8 cellular contexts compared by ENCODE assay signal in genomic region chr22:31753005-31753633, GRCh38. TPM values are rescaled to one million over a fixed set of nuclear protein-coding genes. Genes with fewer than 3 reads are reported as not detected.
A peak's percentile ranks its signal among the peaks of the same experiment; 100 is the strongest.
DNase-seq lines count a peak whose midpoint lies in the region; ATAC-seq and TF ChIP-seq lines count a peak whose summit lies in the region.

No MANE protein-coding gene starts in this region.

- H3K27ac ChIP-seq in CD8-positive, alpha-beta T cell (ENCODE audit: low read depth, low read length), result peak overlapping the region; percentile 77
- peak overlapping the region; percentile 92 to 95 (median 95) for H3K27ac ChIP-seq in esophagus muscularis mucosa (replicated peaks in 1 of 4)

- H3K27me3 ChIP-seq in CD8-positive, alpha-beta T cell (ENCODE audit: insufficient read depth, low read length), result no peaks in the 10 kb centered on the region
- H3K27me3 ChIP-seq in esophagus muscularis mucosa, result no peaks in the 10 kb centered on the region

- peak overlapping the region; percentile 93 for H3K4me3 Mint-ChIP-seq in CD8-positive, alpha-beta T cell
- H3K4me3 Mint-ChIP-seq in activated B cell treated with CpG ODN at 0.5 μM for 24 hours (peak overlapping the region; percentile 94), natural killer cell (peak overlapping the region; percentile 85)

- no peak for ATAC-seq in CD8-positive, alpha-beta T cell
- ATAC-seq in GM19467 (IDR thresholded peaks at IDR 0.05; ENCODE audit: unreplicated experiment) (peak; percentile 6), activated B cell treated with CpG ODN at 0.5 μM for 24 hours (ENCODE audit: low read depth) (peak; percentile 15), natural killer cell (peak in 2 of 3 donors; percentile 16 to 32), HG02571 (IDR thresholded peaks at IDR 0.05; ENCODE audit: unreplicated experiment) (no peak)

- POLR2A ChIA-PET in CD8-positive, alpha-beta T cell (lab: Charles Lee), result interaction anchor here (1.2 to 1.5 kb wide), 2 partner anchors 76 to 91 kb away, joined by 8 to 14 read pairs; partner anchors contain the start of gene PISD
- POLR2A ChIA-PET in activated B cell treated with CpG ODN at 0.5 μM for 24 hours (lab: Charles Lee), result interaction anchor here (0.6 to 2.7 kb wide), 16 partner anchors 15 to 721 kb away, joined by 3 to 16 read pairs (median 4); partner anchors contain the start of genes FBXO7, PIK3IP1 and PISD

- H3K4me3 ChIP-seq in CD8-positive, alpha-beta T cell (ENCODE audit: low read depth, low read length), result peak overlapping the region; percentile 70
- peak overlapping the region; percentile 82 for H3K4me3 ChIP-seq in LNCaP clone FGC (ENCODE audit: low read depth, low read length)
- peak overlapping the region; percentile 78 to 96 (median 91) for H3K4me3 ChIP-seq in esophagus muscularis mucosa

- CTCF ChIA-PET in CD8-positive, alpha-beta T cell (lab: Charles Lee), result interaction anchor here (0.7 to 1.6 kb wide), 3 partner anchors 9 to 194 kb away, joined by 3 to 4 read pairs (median 4); no protein-coding TSS in a partner anchor
- CTCF ChIA-PET in activated B cell treated with CpG ODN at 0.5 μM for 24 hours (lab: Charles Lee), result interaction anchor here (0.6 to 1.3 kb wide), 2 partner anchors 78 to 88 kb away, joined by 3 to 5 read pairs; no protein-coding TSS in a partner anchor

- H3K27ac Mint-ChIP-seq in CD8-positive, alpha-beta T cell, result peak overlapping the region; percentile 100
- H3K27ac Mint-ChIP-seq in activated B cell treated with CpG ODN at 0.5 μM for 24 hours (peak overlapping the region; percentile 100), natural killer cell (peak overlapping the region; percentile 94 to 97)

- under 1% methylated on average over 15 of the region's 20 CpGs for WGBS in esophagus muscularis mucosa

- peak in 3 of 7 experiments; percentile 7 to 53 (median 18) for DNase-seq in CD8-positive, alpha-beta T cell
- DNase-seq in LNCaP clone FGC (ENCODE audit: low read depth) (no peak), activated B cell treated with CpG ODN at 0.5 μM for 24 hours (no peak), esophagus muscularis mucosa (ENCODE audit: extremely low spot score) (no peak), natural killer cell (peak; percentile 24), activated gamma-delta T cell treated with Interleukin-2 at 50 U/mL for 16 hours (no peak)

- TF ChIP-seq POLR2A in esophagus muscularis mucosa (IDR thresholded peaks at IDR 0.05; ENCODE audit: low read depth), result no peak

- H3K36me3 ChIP-seq in CD8-positive, alpha-beta T cell (ENCODE audit: insufficient read depth, low read length), result no peaks in the 10 kb centered on the region
- H3K36me3 ChIP-seq in esophagus muscularis mucosa, result peaks cover 0 to 10% (median 6%) of the 10 kb centered on the region in 4 donors

- peaks cover 37% of the 10 kb centered on the region for H3K4me1 ChIP-seq in CD8-positive, alpha-beta T cell (ENCODE audit: insufficient read depth, low read length)
- peaks cover 44 to 54% (median 50%) of the 10 kb centered on the region in 4 donors for H3K4me1 ChIP-seq in esophagus muscularis mucosa

- H3K9me3 Mint-ChIP-seq in CD8-positive, alpha-beta T cell, result no peaks in the 10 kb centered on the region
- no peaks in the 10 kb centered on the region for H3K9me3 Mint-ChIP-seq in activated B cell treated with CpG ODN at 0.5 μM for 24 hours
- H3K9me3 Mint-ChIP-seq in natural killer cell, result no peaks in the 10 kb centered on the region

- no peak for TF ChIP-seq CTCF in CD8-positive, alpha-beta T cell (IDR thresholded peaks at IDR 0.05)
- TF ChIP-seq CTCF in LNCaP clone FGC (IDR thresholded peaks at IDR 0.05; ENCODE audit: control insufficient read depth, extremely low read depth, insufficient read depth) (no peak), activated B cell treated with CpG ODN at 0.5 μM for 24 hours (IDR thresholded peaks at IDR 0.05) (no peak), esophagus muscularis mucosa (IDR thresholded peaks at IDR 0.05) (no peak), natural killer cell (IDR thresholded peaks at IDR 0.05) (no peak)

- TF ChIP-seq EP300 in esophagus muscularis mucosa (IDR thresholded peaks at IDR 0.05), result no peak

- H3K4me1 Mint-ChIP-seq in CD8-positive, alpha-beta T cell (ENCODE audit: low read depth), result peaks cover 45% of the 10 kb centered on the region
- H3K4me1 Mint-ChIP-seq in activated B cell treated with CpG ODN at 0.5 μM for 24 hours, result peaks cover 52% of the 10 kb centered on the region
- H3K4me1 Mint-ChIP-seq in natural killer cell, result peaks cover 45 to 55% of the 10 kb centered on the region in 2 donors

- no peaks in the 10 kb centered on the region for H3K27me3 Mint-ChIP-seq in CD8-positive, alpha-beta T cell (ENCODE audit: low read depth)
- H3K27me3 Mint-ChIP-seq in activated B cell treated with CpG ODN at 0.5 μM for 24 hours (no peaks in the 10 kb centered on the region), natural killer cell (ENCODE audit: low read depth in 2 of 2) (no peaks in the 10 kb centered on the region)

- peaks cover 10% of the 10 kb centered on the region for H3K36me3 Mint-ChIP-seq in CD8-positive, alpha-beta T cell
- H3K36me3 Mint-ChIP-seq in activated B cell treated with CpG ODN at 0.5 μM for 24 hours (ENCODE audit: low read depth) (peaks cover 16% of the 10 kb centered on the region), natural killer cell (no peaks in the 10 kb centered on the region)

- intact Hi-C loops in CD8-positive, alpha-beta T cell (cut with DNase I, micrococcal nuclease), result loop anchor here (2.0 to 10.0 kb wide), 13 partner anchors 189 to 1986 kb away; partner anchors contain the start of genes PIK3IP1 (in 2 of the 2), RTCB (in 2 of the 2), SELENOM (in 2 of the 2) and LIMK2 (in 1 of the 2)
- intact Hi-C loops in activated B cell treated with CpG ODN at 0.5 μM for 24 hours (cut with micrococcal nuclease), result loop anchor here (1.0 to 10.0 kb wide), 5 partner anchors 123 to 786 kb away; partner anchors contain the start of genes FBXO7, MORC2, RTCB and TUG1
- intact Hi-C loops in esophagus muscularis mucosa (cut with DNase I), result loop anchor here (10.0 kb wide), 1 partner anchor 192 kb away; the partner anchor contains the start of gene YWHAH
- intact Hi-C loops in natural killer cell (cut with micrococcal nuclease), result loop anchor here (2.0 to 5.0 kb wide), 2 partner anchors 194 to 256 kb away; partner anchors contain the start of gene SFI1

- H3K9me3 ChIP-seq in CD8-positive, alpha-beta T cell (ENCODE audit: low read length), result no peaks in the 10 kb centered on the region
- no peaks in the 10 kb centered on the region for H3K9me3 ChIP-seq in esophagus muscularis mucosa

RNA-seq across cellular contexts. Expression of gene DEPDC5, which starts 0.7 kb away (rescaled TPM):
- total RNA-seq in CD8-positive, alpha-beta T cell, result 10 to 100 TPM; 31.8 to 34.3 TPM
- 68.4 and 79.1 TPM in 2 replicates for total RNA-seq in activated B cell treated with CpG ODN at 0.5 μM for 24 hours
- total RNA-seq in esophagus muscularis mucosa, result 10 to 100 TPM in 3 of 4 donors, 1 to 10 TPM in 1; 7.3 to 15.8 (median 12.6) TPM
- total RNA-seq in natural killer cell, result 10 to 100 TPM; 56.7 to 67.9 (median 62.6) TPM

RNA-seq across cellular contexts. Expression of gene PRR14L, which starts 3.2 kb away (rescaled TPM):
- 10 to 100 TPM; 17.8 to 21.2 TPM for total RNA-seq in CD8-positive, alpha-beta T cell
- total RNA-seq in activated B cell treated with CpG ODN at 0.5 μM for 24 hours (49.7 and 59.5 TPM in 2 replicates), esophagus muscularis mucosa (10 to 100 TPM; 14.6 to 21.6 (median 18.5) TPM), natural killer cell (10 to 100 TPM; 39.3 to 54.1 (median 54.0) TPM)

Comparison
In these comparisons a context has a peak if more than half of its experiments do, and no peak if none do; other contexts are left out.
1. ATAC-seq: peak in GM19467 (single experiment), activated B cell treated with CpG ODN at 0.5 μM for 24 hours (single experiment) and natural killer cell (2 of 3); none in CD8-positive, alpha-beta T cell (single experiment) and HG02571 (single experiment).
2. Peak in every context shown above with its lines, with median percentiles within 50 percentile points of each other: H3K4me3 ChIP-seq, H3K27ac Mint-ChIP-seq and H3K4me3 Mint-ChIP-seq.